In the genomic region with DNA sequence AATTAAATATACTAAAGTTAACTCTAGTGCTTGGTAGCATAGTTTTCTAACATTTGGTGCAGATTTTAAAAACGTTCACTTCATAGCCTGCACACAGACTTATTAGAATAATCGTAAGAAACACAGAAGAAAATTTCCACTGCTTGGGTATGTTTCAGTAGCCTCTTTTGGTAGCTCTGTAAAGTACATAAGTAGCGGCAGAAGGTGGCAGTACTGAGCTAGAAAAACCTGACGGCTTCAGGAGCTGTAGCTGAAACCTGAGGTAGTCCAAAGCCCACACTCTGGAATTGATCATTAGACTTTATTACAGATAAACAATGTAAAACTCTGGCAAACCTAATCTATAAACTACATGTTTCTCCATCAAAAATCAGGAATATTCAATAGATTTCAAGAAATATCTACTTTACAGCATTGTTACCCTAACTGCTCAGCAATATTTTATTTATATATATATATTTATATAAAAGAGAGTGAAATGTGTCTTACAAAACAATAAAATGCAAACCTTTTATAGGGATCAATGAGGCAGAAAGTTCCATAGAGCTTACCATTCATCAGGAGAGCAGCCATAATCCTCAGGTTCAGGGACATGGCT, we compare ENCODE assay signal across 8 cellular contexts.
DNase-seq lines count a peak whose midpoint lies in the region; ATAC-seq, FAIRE-seq and TF ChIP-seq lines count a peak whose summit lies in the region.

No MANE protein-coding gene starts in this region.

- POLR2A ChIA-PET in activated CD4-positive, alpha-beta memory T cell treated with anti-CD3 and anti-CD28 coated beads, Interleukin-2, amount 10 ng/mL, durations not matched to agents 7 days and 5 days (lab: Charles Lee) = no interaction called here

- no peaks in the 10 kb centered on the region for H3K4me1 Mint-ChIP-seq in activated CD4-positive, alpha-beta memory T cell treated with anti-CD3 and anti-CD28 coated beads, Interleukin-2, amount 10 ng/mL, durations not matched to agents 7 days and 5 days

- peak; percentile 40 for TF ChIP-seq CTCF in mucosa of descending colon (IDR thresholded peaks at IDR 0.05)

- H3K9me3 Mint-ChIP-seq in activated CD4-positive, alpha-beta memory T cell treated with anti-CD3 and anti-CD28 coated beads, Interleukin-2, amount 10 ng/mL, durations not matched to agents 7 days and 5 days = no peaks in the 10 kb centered on the region

- no peaks in the 10 kb centered on the region for H3K27me3 Mint-ChIP-seq in activated CD4-positive, alpha-beta memory T cell treated with anti-CD3 and anti-CD28 coated beads, Interleukin-2, amount 10 ng/mL, durations not matched to agents 7 days and 5 days

- H3K4me3 ChIP-seq in mucosa of descending colon = no peak overlapping the region

- peak; percentile 73 for FAIRE-seq in endometrium (lab: Jason Lieb, UNC)

- intact Hi-C loops in mucosa of descending colon (cut with DNase I, micrococcal nuclease) = loop anchor here in 1 of 2 donors (5.0 kb wide), 1 partner anchor 299 kb away; no protein-coding TSS in a partner anchor

- CTCF ChIA-PET in activated CD4-positive, alpha-beta memory T cell treated with anti-CD3 and anti-CD28 coated beads, Interleukin-2, amount 10 ng/mL, durations not matched to agents 7 days and 5 days (lab: Charles Lee) = interaction anchor here (0.6 to 2.3 kb wide), 25 partner anchors 10 to 303 kb away, joined by 3 to 35 read pairs (median 4); a partner anchor contains a TSS

- H3K9me3 ChIP-seq in mucosa of descending colon = no peaks in the 10 kb centered on the region

- DNase-seq in COR-L47 (lab: John Stamatoyannopoulos, UW) = peak; percentile 78
- peak; percentile 31 for DNase-seq in NCI-H748 treated with DMSO at 0.1 percent for 48 hours (lab: John Stamatoyannopoulos, UW)
- DNase-seq in activated CD4-positive, alpha-beta memory T cell treated with anti-CD3 and anti-CD28 coated beads, Interleukin-2, amount 10 ng/mL, durations not matched to agents 7 days and 5 days = peak; percentile 63
- DNase-seq in mucosa of descending colon = peak in 1 of 3 donors; percentile 91
- peak; percentile 14 to 42 for DNase-seq in stimulated activated CD8-positive, alpha-beta memory T cell treated with anti-CD3 and anti-CD28 coated beads, Interleukin-7, amount 100 ng/mL, for 48 hours (ENCODE audit: extremely low read depth in 1 of 2, low read depth in 1 of 2)

- ATAC-seq in GM19455 (IDR thresholded peaks at IDR 0.05; ENCODE audit: unreplicated experiment) (peak; percentile 91), HG03565 (IDR thresholded peaks at IDR 0.05; ENCODE audit: unreplicated experiment) (peak; percentile 90), mucosa of descending colon (peak; percentile 86)

- H3K4me3 Mint-ChIP-seq in activated CD4-positive, alpha-beta memory T cell treated with anti-CD3 and anti-CD28 coated beads, Interleukin-2, amount 10 ng/mL, durations not matched to agents 7 days and 5 days = no peak overlapping the region

- H3K36me3 Mint-ChIP-seq in activated CD4-positive, alpha-beta memory T cell treated with anti-CD3 and anti-CD28 coated beads, Interleukin-2, amount 10 ng/mL, durations not matched to agents 7 days and 5 days (ENCODE audit: low read depth) = no peaks in the 10 kb centered on the region

- H3K36me3 ChIP-seq in mucosa of descending colon (ENCODE audit: low read depth) = no peaks in the 10 kb centered on the region

- H3K27ac Mint-ChIP-seq in activated CD4-positive, alpha-beta memory T cell treated with anti-CD3 and anti-CD28 coated beads, Interleukin-2, amount 10 ng/mL, durations not matched to agents 7 days and 5 days = no peak overlapping the region

- H3K4me1 ChIP-seq in mucosa of descending colon (ENCODE audit: low read depth) = no peaks in the 10 kb centered on the region
